24 cellular contexts compared by ENCODE assay signal in the genomic region with DNA sequence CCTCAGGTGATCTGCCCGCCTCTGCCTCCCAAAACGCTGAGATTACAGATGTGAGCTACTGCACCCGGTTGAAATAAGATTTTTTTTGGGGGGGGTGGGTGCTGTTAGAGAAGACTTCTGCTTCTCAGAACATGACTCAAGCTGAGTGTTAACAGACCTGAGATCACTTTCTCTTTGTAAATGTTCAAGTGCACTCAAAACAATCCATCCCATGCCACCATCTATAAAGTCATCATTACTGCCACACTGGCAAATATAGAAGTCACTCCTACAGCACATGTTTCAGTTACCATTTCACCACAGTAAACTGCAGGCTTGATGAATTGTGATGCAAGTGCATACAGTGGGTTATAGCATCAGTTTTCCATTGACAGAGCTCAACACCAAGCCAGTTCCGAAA. TPM values are rescaled to one million over a fixed set of nuclear protein-coding genes. Genes with fewer than 3 reads are reported as not detected.
A peak's percentile ranks its signal among the peaks of the same experiment; 100 is the strongest.
DNase-seq lines count a peak whose midpoint lies in the region; ATAC-seq, FAIRE-seq and TF ChIP-seq lines count a peak whose summit lies in the region.
"Had no signal": no experiment of that assay in that cellular context is flagged by ENCODE, and none has a peak within 500 bp of the region (broad histone marks: within the 10 kb centered on the region; RNA-seq: fewer than 3 reads in every experiment).

No MANE protein-coding gene starts in this region.

- H3K9me3 Mint-ChIP-seq in activated CD8-positive, alpha-beta memory T cell treated with anti-CD3 and anti-CD28 coated beads, Interleukin-2, amount 10 ng/mL, durations not matched to agents 7 days and 5 days (ENCODE audit: low read depth), result no peaks in the 10 kb centered on the region
- H3K9me3 Mint-ChIP-seq in activated naive CD4-positive, alpha-beta T cell treated with anti-CD3 and anti-CD28 coated beads for 36 hours, result no peaks in the 10 kb centered on the region
- H3K9me3 Mint-ChIP-seq: CD4-positive, alpha-beta T cell; GM23338; H9 had no signal

- no peak overlapping the region for H3K4me3 Mint-ChIP-seq in activated CD8-positive, alpha-beta memory T cell treated with anti-CD3 and anti-CD28 coated beads, Interleukin-2, amount 10 ng/mL, durations not matched to agents 7 days and 5 days
- H3K4me3 Mint-ChIP-seq in activated naive CD4-positive, alpha-beta T cell treated with anti-CD3 and anti-CD28 coated beads for 36 hours, result no peak overlapping the region
- H3K4me3 Mint-ChIP-seq: CD4-positive, alpha-beta T cell; GM23338; H9 had no signal

- intact Hi-C loops in activated naive CD4-positive, alpha-beta T cell treated with anti-CD3 and anti-CD28 coated beads for 36 hours (cut with micrococcal nuclease), result no loop called here

- H3K36me3 Mint-ChIP-seq in activated CD8-positive, alpha-beta memory T cell treated with anti-CD3 and anti-CD28 coated beads, Interleukin-2, amount 10 ng/mL, durations not matched to agents 7 days and 5 days, result peaks cover 6% of the 10 kb centered on the region
- peaks cover 3% of the 10 kb centered on the region for H3K36me3 Mint-ChIP-seq in activated naive CD4-positive, alpha-beta T cell treated with anti-CD3 and anti-CD28 coated beads for 36 hours (ENCODE audit: low read depth)

- H3K4me1 Mint-ChIP-seq in activated CD8-positive, alpha-beta memory T cell treated with anti-CD3 and anti-CD28 coated beads, Interleukin-2, amount 10 ng/mL, durations not matched to agents 7 days and 5 days, result peaks cover 45% of the 10 kb centered on the region
- peaks cover 27% of the 10 kb centered on the region for H3K4me1 Mint-ChIP-seq in activated naive CD4-positive, alpha-beta T cell treated with anti-CD3 and anti-CD28 coated beads for 36 hours (ENCODE audit: low read depth)

- no peaks in the 10 kb centered on the region for H3K27me3 Mint-ChIP-seq in activated CD8-positive, alpha-beta memory T cell treated with anti-CD3 and anti-CD28 coated beads, Interleukin-2, amount 10 ng/mL, durations not matched to agents 7 days and 5 days
- no peaks in the 10 kb centered on the region for H3K27me3 Mint-ChIP-seq in activated naive CD4-positive, alpha-beta T cell treated with anti-CD3 and anti-CD28 coated beads for 36 hours (ENCODE audit: low read depth)
- H3K27me3 Mint-ChIP-seq: CD4-positive, alpha-beta T cell had no signal

- DNase-seq in activated CD8-positive, alpha-beta memory T cell treated with anti-CD3 and anti-CD28 coated beads, Interleukin-2, amount 10 ng/mL, durations not matched to agents 7 days and 5 days, result peak; percentile 14
- DNase-seq in activated CD8-positive, alpha-beta memory T cell treated with anti-CD3 and anti-CD28 coated beads, Interleukin-2, amount 50 U/mL, for 4 hours, result no peak
- no peak for DNase-seq in activated naive CD4-positive, alpha-beta T cell treated with anti-CD3 and anti-CD28 coated beads for 36 hours
- DNase-seq in activated naive CD4-positive, alpha-beta T cell treated with Interleukin-2 at 50 U/mL for 16 hours, result no peak
- DNase-seq in GM12891 (ENCODE audit: insufficient read length, low spot score) (no peak), glomerular visceral epithelial cell (ENCODE audit: extremely low spot score) (no peak)
- DNase-seq in stimulated activated CD8-positive, alpha-beta memory T cell treated with anti-CD3 and anti-CD28 coated beads, Interleukin-4, amount 100 ng/mL, for 48 hours, result peak; percentile 23
- DNase-seq: CD4-positive, alpha-beta T cell; H9; NCI-H1048; NCI-H1417 treated with DMSO at 0.1 percent for 48 hours; NCI-H1694 treated with DMSO at 0.1 percent for 48 hours; NCI-H2081 treated with DMSO at 0.1 percent for 48 hours; NCI-H2171; NCI-H226; NCI-H510A; NCI-H69; Right ventricle myocardium superior; RPMI8226 had no signal

- H3K27ac Mint-ChIP-seq in activated CD8-positive, alpha-beta memory T cell treated with anti-CD3 and anti-CD28 coated beads, Interleukin-2, amount 10 ng/mL, durations not matched to agents 7 days and 5 days, result no peak overlapping the region
- H3K27ac Mint-ChIP-seq in activated naive CD4-positive, alpha-beta T cell treated with anti-CD3 and anti-CD28 coated beads for 36 hours, result peak overlapping the region; percentile 18
- H3K27ac Mint-ChIP-seq: CD4-positive, alpha-beta T cell; GM23338; H9 had no signal

- ATAC-seq in activated CD8-positive, alpha-beta memory T cell treated with anti-CD3 and anti-CD28 coated beads, Interleukin-2, amount 10 ng/mL, durations not matched to agents 7 days and 5 days, result no peak
- ATAC-seq: GM23338 had no signal

- no peak for TF ChIP-seq POLR2A in GM12891 (IDR thresholded peaks at IDR 0.05; ENCODE audit: low read depth, low read length)

- CTCF ChIA-PET in activated CD8-positive, alpha-beta memory T cell treated with anti-CD3 and anti-CD28 coated beads, Interleukin-2, amount 10 ng/mL, durations not matched to agents 7 days and 5 days (lab: Charles Lee), result interaction anchor here (0.6 to 3.5 kb wide), 3 partner anchors 16 to 97 kb away, joined by 3 to 19 read pairs (median 3); no protein-coding TSS in a partner anchor
- CTCF ChIA-PET in activated naive CD4-positive, alpha-beta T cell treated with anti-CD3 and anti-CD28 coated beads for 36 hours (lab: Charles Lee), result interaction anchor here (0.5 to 1.0 kb wide), 2 partner anchors 97 to 109 kb away, joined by 4 to 5 read pairs; no protein-coding TSS in a partner anchor

- peak; percentile 23 for FAIRE-seq in GM12891 (lab: Jason Lieb, UNC)
- FAIRE-seq: A204.1, D721Med had no signal

TF ChIP-seq in GM12891, 5 proteins besides CTCF, POLR2A, EP300 and RAD21:
- no peak for TF ChIP-seq TAF1 (IDR thresholded peaks at IDR 0.05; ENCODE audit: low read depth, low read length)
- TF ChIP-seq POLR2AphosphoS5 (IDR thresholded peaks at IDR 0.05; ENCODE audit: low read depth, low read length), result no peak
- TF ChIP-seq PAX5 (IDR thresholded peaks at IDR 0.05; ENCODE audit: insufficient read depth, low read length, severe bottlenecking), result no peak
- TF ChIP-seq SPI1 (IDR thresholded peaks at IDR 0.05; ENCODE audit: low read depth, low read length), result no peak

RNA-seq across cellular contexts. Expression of a gene that starts 9.0 kb away (rescaled TPM):
- total RNA-seq in activated CD8-positive, alpha-beta memory T cell treated with anti-CD3 and anti-CD28 coated beads, Interleukin-2, amount 10 ng/mL, durations not matched to agents 7 days and 5 days, result 10 to 100 TPM; 49.2 to 64.9 TPM
- 10 to 100 TPM; 39.0 to 42.0 TPM for total RNA-seq in activated naive CD4-positive, alpha-beta T cell treated with anti-CD3 and anti-CD28 coated beads for 36 hours
- polyA plus RNA-seq in GM12891 (2012; ENCODE audit: low read depth, missing spikeins), result 21.1 TPM

RNA-seq across cellular contexts. Expression of a gene that starts 9.1 kb away (rescaled TPM):
- 10 to 100 TPM; 21.9 to 30.6 TPM for total RNA-seq in activated CD8-positive, alpha-beta memory T cell treated with anti-CD3 and anti-CD28 coated beads, Interleukin-2, amount 10 ng/mL, durations not matched to agents 7 days and 5 days
- 10 to 100 TPM; 44.6 to 44.8 TPM for total RNA-seq in activated naive CD4-positive, alpha-beta T cell treated with anti-CD3 and anti-CD28 coated beads for 36 hours
- 34.7 TPM for polyA plus RNA-seq in GM12891 (2012; ENCODE audit: low read depth, missing spikeins)

RNA-seq across cellular contexts. Expression of a gene that starts 23.8 kb away (rescaled TPM):
- 10 to 100 TPM; 51.5 to 60.7 TPM for total RNA-seq in activated CD8-positive, alpha-beta memory T cell treated with anti-CD3 and anti-CD28 coated beads, Interleukin-2, amount 10 ng/mL, durations not matched to agents 7 days and 5 days
- 10 to 100 TPM; 31.7 to 32.7 TPM for total RNA-seq in activated naive CD4-positive, alpha-beta T cell treated with anti-CD3 and anti-CD28 coated beads for 36 hours
- polyA plus RNA-seq in GM12891 (2012; ENCODE audit: low read depth, missing spikeins), result 24.2 TPM

RNA-seq across cellular contexts. Expression of a gene that starts 33.4 kb away (rescaled TPM):
- total RNA-seq in activated CD8-positive, alpha-beta memory T cell treated with anti-CD3 and anti-CD28 coated beads, Interleukin-2, amount 10 ng/mL, durations not matched to agents 7 days and 5 days, result not detected
- not detected for total RNA-seq in activated naive CD4-positive, alpha-beta T cell treated with anti-CD3 and anti-CD28 coated beads for 36 hours
- polyA plus RNA-seq in GM12891 (2012; ENCODE audit: low read depth, missing spikeins), result not detected
- total RNA-seq: CD4-positive, alpha-beta T cell; GM23338; H9; HT-29; Right ventricle myocardium superior had no signal
- polyA plus RNA-seq: AG04450, GM23338 had no signal

RNA-seq across cellular contexts. Expression of a gene that starts 34.7 kb away (rescaled TPM):
- total RNA-seq in activated CD8-positive, alpha-beta memory T cell treated with anti-CD3 and anti-CD28 coated beads, Interleukin-2, amount 10 ng/mL, durations not matched to agents 7 days and 5 days, result not detected
- not detected for total RNA-seq in activated naive CD4-positive, alpha-beta T cell treated with anti-CD3 and anti-CD28 coated beads for 36 hours
- polyA plus RNA-seq in GM12891 (2012; ENCODE audit: low read depth, missing spikeins), result not detected
- total RNA-seq: CD4-positive, alpha-beta T cell; GM23338; H9; HT-29; Right ventricle myocardium superior had no signal
- polyA plus RNA-seq: AG04450, GM23338 had no signal

Comparison
In these comparisons a context has a peak if more than half of its experiments do, and no peak if none do; other contexts are left out.
1. DNase-seq: peak in activated CD8-positive, alpha-beta memory T cell treated with anti-CD3 and anti-CD28 coated beads, Interleukin-2, amount 10 ng/mL, durations not matched to agents 7 days and 5 days (single experiment) and stimulated activated CD8-positive, alpha-beta memory T cell treated with anti-CD3 and anti-CD28 coated beads, Interleukin-4, amount 100 ng/mL, for 48 hours (single experiment); none in activated CD8-positive, alpha-beta memory T cell treated with anti-CD3 and anti-CD28 coated beads, Interleukin-2, amount 50 U/mL, for 4 hours (single experiment), activated naive CD4-positive, alpha-beta T cell treated with anti-CD3 and anti-CD28 coated beads for 36 hours (single experiment), activated naive CD4-positive, alpha-beta T cell treated with Interleukin-2 at 50 U/mL for 16 hours (single experiment), GM12891 (single experiment) and glomerular visceral epithelial cell (single experiment).